Comparison of ENCODE assay signal across 1 cellular context in the genomic region with DNA sequence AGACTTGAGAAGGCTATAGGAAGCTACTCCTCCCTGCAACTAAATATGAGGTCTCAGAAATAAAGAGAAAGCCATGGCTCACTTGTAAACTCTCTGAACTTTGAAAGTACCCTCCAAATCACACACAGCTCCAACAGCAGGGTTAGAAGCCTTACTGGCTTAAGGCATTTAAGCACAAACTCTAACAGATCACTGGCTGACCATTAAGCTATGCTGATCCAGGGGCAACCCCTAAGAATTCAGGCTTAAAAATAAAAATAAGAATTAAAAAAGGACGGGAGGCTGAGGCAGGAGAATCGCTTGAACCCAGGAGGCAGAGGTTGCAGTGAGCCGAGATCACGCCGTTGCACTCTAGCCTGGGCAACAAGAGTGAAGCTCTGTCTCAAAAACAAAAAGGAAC.
TF ChIP-seq lines count a peak whose summit lies in the region.

No MANE protein-coding gene starts in this region.

TF ChIP-seq in K562, 482 proteins besides CTCF, POLR2A, EP300 and RAD21:
- TF ChIP-seq, protein P1, sequence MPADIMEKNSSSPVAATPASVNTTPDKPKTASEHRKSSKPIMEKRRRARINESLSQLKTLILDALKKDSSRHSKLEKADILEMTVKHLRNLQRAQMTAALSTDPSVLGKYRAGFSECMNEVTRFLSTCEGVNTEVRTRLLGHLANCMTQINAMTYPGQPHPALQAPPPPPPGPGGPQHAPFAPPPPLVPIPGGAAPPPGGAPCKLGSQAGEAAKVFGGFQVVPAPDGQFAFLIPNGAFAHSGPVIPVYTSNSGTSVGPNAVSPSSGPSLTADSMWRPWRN (IDR thresholded peaks at IDR 0.05; ENCODE audit: low read depth) = no peak
- TF ChIP-seq NFRKB (IDR thresholded peaks at IDR 0.05; ENCODE audit: low read depth) (no peak), DPF2 (IDR thresholded peaks at IDR 0.05) (no peak), PCBP1 (IDR thresholded peaks at IDR 0.05; ENCODE audit: low read depth, low read length, poor library complexity, severe bottlenecking) (no peak), PHF20 (IDR thresholded peaks at IDR 0.05; ENCODE audit: partially characterized antibody) (no peak), NELFE (IDR thresholded peaks at IDR 0.05; ENCODE audit: insufficient read depth, insufficient read length) (no peak), MEF2A (IDR thresholded peaks at IDR 0.05; ENCODE audit: control insufficient read depth, low read depth, low read length) (no peak), RAD51 (IDR thresholded peaks at IDR 0.05; ENCODE audit: borderline replicate concordance, low read depth) (no peak), ETS2 (tag; IDR thresholded peaks at IDR 0.05; ENCODE audit: borderline replicate concordance, poor library complexity, severe bottlenecking) (no peak), ZBTB1 (CRISPR knock-in tag; IDR thresholded peaks at IDR 0.05; ENCODE audit: borderline replicate concordance, low read depth) (no peak), RBM39 (optimal IDR thresholded peaks at IDR 0.05; ENCODE audit: low read depth, low read length) (no peak)
- TF ChIP-seq, protein P2, sequence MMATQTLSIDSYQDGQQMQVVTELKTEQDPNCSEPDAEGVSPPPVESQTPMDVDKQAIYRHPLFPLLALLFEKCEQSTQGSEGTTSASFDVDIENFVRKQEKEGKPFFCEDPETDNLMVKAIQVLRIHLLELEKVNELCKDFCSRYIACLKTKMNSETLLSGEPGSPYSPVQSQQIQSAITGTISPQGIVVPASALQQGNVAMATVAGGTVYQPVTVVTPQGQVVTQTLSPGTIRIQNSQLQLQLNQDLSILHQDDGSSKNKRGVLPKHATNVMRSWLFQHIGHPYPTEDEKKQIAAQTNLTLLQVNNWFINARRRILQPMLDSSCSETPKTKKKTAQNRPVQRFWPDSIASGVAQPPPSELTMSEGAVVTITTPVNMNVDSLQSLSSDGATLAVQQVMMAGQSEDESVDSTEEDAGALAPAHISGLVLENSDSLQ (IDR thresholded peaks at IDR 0.05) = no peak
- TF ChIP-seq, protein P3, sequence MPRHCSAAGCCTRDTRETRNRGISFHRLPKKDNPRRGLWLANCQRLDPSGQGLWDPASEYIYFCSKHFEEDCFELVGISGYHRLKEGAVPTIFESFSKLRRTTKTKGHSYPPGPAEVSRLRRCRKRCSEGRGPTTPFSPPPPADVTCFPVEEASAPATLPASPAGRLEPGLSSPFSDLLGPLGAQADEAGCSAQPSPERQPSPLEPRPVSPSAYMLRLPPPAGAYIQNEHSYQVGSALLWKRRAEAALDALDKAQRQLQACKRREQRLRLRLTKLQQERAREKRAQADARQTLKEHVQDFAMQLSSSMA (CRISPR knock-in tag; IDR thresholded peaks at IDR 0.05) = no peak
- TF ChIP-seq, protein P4, sequence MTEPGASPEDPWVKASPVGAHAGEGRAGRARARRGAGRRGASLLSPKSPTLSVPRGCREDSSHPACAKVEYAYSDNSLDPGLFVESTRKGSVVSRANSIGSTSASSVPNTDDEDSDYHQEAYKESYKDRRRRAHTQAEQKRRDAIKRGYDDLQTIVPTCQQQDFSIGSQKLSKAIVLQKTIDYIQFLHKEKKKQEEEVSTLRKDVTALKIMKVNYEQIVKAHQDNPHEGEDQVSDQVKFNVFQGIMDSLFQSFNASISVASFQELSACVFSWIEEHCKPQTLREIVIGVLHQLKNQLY (CRISPR knock-in tag; conservative IDR thresholded peaks at IDR 0.05) = no peak
- TF ChIP-seq, protein P5, sequence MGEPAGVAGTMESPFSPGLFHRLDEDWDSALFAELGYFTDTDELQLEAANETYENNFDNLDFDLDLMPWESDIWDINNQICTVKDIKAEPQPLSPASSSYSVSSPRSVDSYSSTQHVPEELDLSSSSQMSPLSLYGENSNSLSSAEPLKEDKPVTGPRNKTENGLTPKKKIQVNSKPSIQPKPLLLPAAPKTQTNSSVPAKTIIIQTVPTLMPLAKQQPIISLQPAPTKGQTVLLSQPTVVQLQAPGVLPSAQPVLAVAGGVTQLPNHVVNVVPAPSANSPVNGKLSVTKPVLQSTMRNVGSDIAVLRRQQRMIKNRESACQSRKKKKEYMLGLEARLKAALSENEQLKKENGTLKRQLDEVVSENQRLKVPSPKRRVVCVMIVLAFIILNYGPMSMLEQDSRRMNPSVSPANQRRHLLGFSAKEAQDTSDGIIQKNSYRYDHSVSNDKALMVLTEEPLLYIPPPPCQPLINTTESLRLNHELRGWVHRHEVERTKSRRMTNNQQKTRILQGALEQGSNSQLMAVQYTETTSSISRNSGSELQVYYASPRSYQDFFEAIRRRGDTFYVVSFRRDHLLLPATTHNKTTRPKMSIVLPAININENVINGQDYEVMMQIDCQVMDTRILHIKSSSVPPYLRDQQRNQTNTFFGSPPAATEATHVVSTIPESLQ (CRISPR knock-in tag; IDR thresholded peaks at IDR 0.05) = no peak
- TF ChIP-seq, protein P6, sequence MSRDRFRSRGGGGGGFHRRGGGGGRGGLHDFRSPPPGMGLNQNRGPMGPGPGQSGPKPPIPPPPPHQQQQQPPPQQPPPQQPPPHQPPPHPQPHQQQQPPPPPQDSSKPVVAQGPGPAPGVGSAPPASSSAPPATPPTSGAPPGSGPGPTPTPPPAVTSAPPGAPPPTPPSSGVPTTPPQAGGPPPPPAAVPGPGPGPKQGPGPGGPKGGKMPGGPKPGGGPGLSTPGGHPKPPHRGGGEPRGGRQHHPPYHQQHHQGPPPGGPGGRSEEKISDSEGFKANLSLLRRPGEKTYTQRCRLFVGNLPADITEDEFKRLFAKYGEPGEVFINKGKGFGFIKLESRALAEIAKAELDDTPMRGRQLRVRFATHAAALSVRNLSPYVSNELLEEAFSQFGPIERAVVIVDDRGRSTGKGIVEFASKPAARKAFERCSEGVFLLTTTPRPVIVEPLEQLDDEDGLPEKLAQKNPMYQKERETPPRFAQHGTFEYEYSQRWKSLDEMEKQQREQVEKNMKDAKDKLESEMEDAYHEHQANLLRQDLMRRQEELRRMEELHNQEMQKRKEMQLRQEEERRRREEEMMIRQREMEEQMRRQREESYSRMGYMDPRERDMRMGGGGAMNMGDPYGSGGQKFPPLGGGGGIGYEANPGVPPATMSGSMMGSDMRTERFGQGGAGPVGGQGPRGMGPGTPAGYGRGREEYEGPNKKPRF (IDR thresholded peaks at IDR 0.05; ENCODE audit: low read depth, low read length) = no peak
TF ChIP-seq in K562: peak in this region for 0.
